Comparison of ENCODE assay signal across 11 cellular contexts in genomic region chr1:201009967-201010645, GRCh38. TPM values are rescaled to one million over a fixed set of nuclear protein-coding genes. Genes with fewer than 3 reads are reported as not detected.
A peak's percentile ranks its signal among the peaks of the same experiment; 100 is the strongest.
DNase-seq lines count a peak whose midpoint lies in the region; ATAC-seq and TF ChIP-seq lines count a peak whose summit lies in the region.
"Had no signal": no experiment of that assay in that cellular context is flagged by ENCODE, and none has a peak within 500 bp of the region (broad histone marks: within the 10 kb centered on the region; RNA-seq: fewer than 3 reads in every experiment).

No MANE protein-coding gene starts in this region.

- peak overlapping the region; percentile 18 for H3K9ac ChIP-seq in iPS-15b (ENCODE audit: low read depth, low read length)

- H3K4me3 ChIP-seq in iPS-15b (ENCODE audit: low read depth, low read length), result no peak overlapping the region
- H3K4me3 ChIP-seq: vagina had no signal

- H3K36me3 ChIP-seq in iPS-15b (ENCODE audit: control insufficient read depth, insufficient read depth, low read length), result peaks cover 5% of the 10 kb centered on the region
- H3K36me3 ChIP-seq: vagina had no signal

- CTCF ChIA-PET in activated CD4-positive, alpha-beta memory T cell treated with anti-CD3 and anti-CD28 coated beads for 36 hours (lab: Charles Lee), result interaction anchor here (1.0 to 2.7 kb wide), 6 partner anchors 11 to 38 kb away, joined by 3 to 9 read pairs (median 5); no protein-coding TSS in a partner anchor

- H3K27me3 ChIP-seq in iPS-15b (ENCODE audit: control insufficient read depth, insufficient read depth, low read length), result no peaks in the 10 kb centered on the region
- H3K27me3 ChIP-seq: vagina had no signal

- H3K27ac Mint-ChIP-seq in activated CD4-positive, alpha-beta T cell treated with anti-CD3 and anti-CD28 coated beads, Interleukin-2, amount 10 ng/mL, durations not matched to agents 24 days and 14 days, result peak overlapping the region; percentile 17
- H3K27ac Mint-ChIP-seq in activated CD4-positive, alpha-beta memory T cell treated with anti-CD3 and anti-CD28 coated beads for 36 hours, result peak overlapping the region; percentile 9

- TF ChIP-seq CTCF in omental fat pad (IDR thresholded peaks at IDR 0.05), result no peak

- H3K9me3 ChIP-seq in iPS-15b (ENCODE audit: control insufficient read depth, insufficient read depth, low read length), result no peaks in the 10 kb centered on the region
- H3K9me3 ChIP-seq: vagina had no signal

- H3K4me3 Mint-ChIP-seq in activated CD4-positive, alpha-beta T cell treated with anti-CD3 and anti-CD28 coated beads, Interleukin-2, amount 10 ng/mL, durations not matched to agents 24 days and 14 days, result no peak overlapping the region
- no peak overlapping the region for H3K4me3 Mint-ChIP-seq in activated CD4-positive, alpha-beta memory T cell treated with anti-CD3 and anti-CD28 coated beads for 36 hours

- peaks cover 11% of the 10 kb centered on the region for H3K36me3 Mint-ChIP-seq in activated CD4-positive, alpha-beta T cell treated with anti-CD3 and anti-CD28 coated beads, Interleukin-2, amount 10 ng/mL, durations not matched to agents 24 days and 14 days (ENCODE audit: low read depth)
- peaks cover 2% of the 10 kb centered on the region for H3K36me3 Mint-ChIP-seq in activated CD4-positive, alpha-beta memory T cell treated with anti-CD3 and anti-CD28 coated beads for 36 hours

- no peaks in the 10 kb centered on the region for H3K9me3 Mint-ChIP-seq in activated CD4-positive, alpha-beta T cell treated with anti-CD3 and anti-CD28 coated beads, Interleukin-2, amount 10 ng/mL, durations not matched to agents 24 days and 14 days
- H3K9me3 Mint-ChIP-seq in activated CD4-positive, alpha-beta memory T cell treated with anti-CD3 and anti-CD28 coated beads for 36 hours, result no peaks in the 10 kb centered on the region

- intact Hi-C loops in activated CD4-positive, alpha-beta T cell treated with anti-CD3 and anti-CD28 coated beads, Interleukin-2, amount 10 ng/mL, durations not matched to agents 24 days and 14 days (cut with micrococcal nuclease), result no loop called here
- intact Hi-C loops in activated CD4-positive, alpha-beta memory T cell treated with anti-CD3 and anti-CD28 coated beads for 36 hours (cut with micrococcal nuclease), result no loop called here

- H3K4me1 Mint-ChIP-seq in activated CD4-positive, alpha-beta T cell treated with anti-CD3 and anti-CD28 coated beads, Interleukin-2, amount 10 ng/mL, durations not matched to agents 24 days and 14 days, result peaks cover 46% of the 10 kb centered on the region
- peaks cover 54% of the 10 kb centered on the region for H3K4me1 Mint-ChIP-seq in activated CD4-positive, alpha-beta memory T cell treated with anti-CD3 and anti-CD28 coated beads for 36 hours (ENCODE audit: low read depth)

- H3K4me1 ChIP-seq in iPS-15b (ENCODE audit: control insufficient read depth, insufficient read depth, low read length), result peaks cover 17% of the 10 kb centered on the region

- no peaks in the 10 kb centered on the region for H3K27me3 Mint-ChIP-seq in activated CD4-positive, alpha-beta T cell treated with anti-CD3 and anti-CD28 coated beads, Interleukin-2, amount 10 ng/mL, durations not matched to agents 24 days and 14 days
- no peaks in the 10 kb centered on the region for H3K27me3 Mint-ChIP-seq in activated CD4-positive, alpha-beta memory T cell treated with anti-CD3 and anti-CD28 coated beads for 36 hours

- POLR2A ChIA-PET in activated CD4-positive, alpha-beta memory T cell treated with anti-CD3 and anti-CD28 coated beads for 36 hours (lab: Charles Lee), result no interaction called here

- no peak for DNase-seq in activated CD4-positive, alpha-beta T cell treated with anti-CD3 and anti-CD28 coated beads, Interleukin-2, amount 10 ng/mL, durations not matched to agents 24 days and 14 days
- DNase-seq in activated CD4-positive, alpha-beta T cell treated with anti-CD3 and anti-CD28 coated beads, Interleukin-2, amount 50 U/mL, for 4 hours, result no peak
- no peak for DNase-seq in activated CD4-positive, alpha-beta memory T cell treated with anti-CD3 and anti-CD28 coated beads for 36 hours
- DNase-seq in retina (peak; percentile 74), ACHN (no peak), omental fat pad (ENCODE audit: low spot score) (no peak)
- no peak for DNase-seq in stimulated activated CD8-positive, alpha-beta memory T cell treated with anti-CD3 and anti-CD28 coated beads, Interleukin-4, amount 100 ng/mL, for 48 hours
- DNase-seq: left colon, NCI-H446 treated with DMSO at 0.1 percent for 48 hours had no signal

- in situ Hi-C loops in ACHN (cut with HindIII; ENCODE audit: low pct_ligation_motif_present, low pct_unique_long_range_greater_than_20kb, low sequenced_read_pairs), result no loop called here

- ATAC-seq in omental fat pad (ENCODE audit: low FRiP score), result no peak
- ATAC-seq: left colon had no signal

RNA-seq across cellular contexts. Expression of gene KIF21B, which starts 13.4 kb away (rescaled TPM):
- 48.3 and 49.3 TPM in 2 replicates for total RNA-seq in activated CD4-positive, alpha-beta T cell treated with anti-CD3 and anti-CD28 coated beads, Interleukin-2, amount 10 ng/mL, durations not matched to agents 24 days and 14 days
- total RNA-seq in activated CD4-positive, alpha-beta memory T cell treated with anti-CD3 and anti-CD28 coated beads for 36 hours, result 10 to 100 TPM; 56.6 to 58.7 TPM
- total RNA-seq in omental fat pad, result 1 to 10 TPM in 3 of 4 donors, under 1 TPM in 1; 0.93 to 6.1 (median 3.7) TPM
